Comparison of ENCODE assay signal across 15 cellular contexts in the genomic region with DNA sequence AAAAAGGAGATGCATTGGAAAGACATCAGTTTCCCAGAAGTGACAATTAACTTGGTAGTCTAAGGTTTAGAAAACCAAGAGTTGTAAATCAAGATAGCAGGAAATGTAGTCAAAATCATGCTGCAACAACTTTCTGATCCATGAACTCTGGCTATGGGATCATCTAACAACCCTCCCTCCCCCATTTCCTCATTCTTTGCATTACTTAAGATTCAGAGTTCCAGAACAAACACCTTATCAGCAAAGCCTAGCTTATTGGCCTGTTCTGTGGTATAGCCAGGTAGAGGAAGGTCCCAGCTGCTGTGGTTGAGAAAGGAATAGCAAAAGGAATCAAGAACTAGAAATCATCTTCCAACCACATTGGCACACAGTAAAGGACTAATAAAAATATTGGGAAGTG.
A peak's percentile ranks its signal among the peaks of the same experiment; 100 is the strongest.
DNase-seq lines count a peak whose midpoint lies in the region; ATAC-seq and TF ChIP-seq lines count a peak whose summit lies in the region.
"Had no signal": no experiment of that assay in that cellular context is flagged by ENCODE, and none has a peak within 500 bp of the region (broad histone marks: within the 10 kb centered on the region; RNA-seq: fewer than 3 reads in every experiment).

No MANE protein-coding gene starts in this region.

- TF ChIP-seq EP300 in Ishikawa (IDR thresholded peaks at IDR 0.05; ENCODE audit: borderline replicate concordance) = peak; percentile 39; the same call in 1 of the 2 replicates

- H3K23ac ChIP-seq in mesendoderm (ENCODE audit: low read length) = no peak overlapping the region

- no peak overlapping the region for H3K18ac ChIP-seq in mesendoderm (ENCODE audit: low read length)

- no peak overlapping the region for H2BK5ac ChIP-seq in mesendoderm (ENCODE audit: low read length)

- no peak overlapping the region for H2BK15ac ChIP-seq in mesendoderm (replicated peaks; ENCODE audit: low read depth)

- H4K5ac ChIP-seq in mesendoderm (ENCODE audit: low read length) = no peak overlapping the region

- H3K36me3 ChIP-seq in endodermal cell (ENCODE audit: control insufficient read depth, insufficient read depth, low read length) (no peaks in the 10 kb centered on the region), mesendoderm (ENCODE audit: control insufficient read depth, insufficient read depth, low read length) (no peaks in the 10 kb centered on the region)

- TF ChIP-seq CTCF in AG10803 (conservative IDR thresholded peaks at IDR 0.05; ENCODE audit: low read length) (no peak), endodermal cell (conservative IDR thresholded peaks at IDR 0.05) (peak; percentile 47)

- H3K4me1 Mint-ChIP-seq in endodermal cell = peaks cover 24% of the 10 kb centered on the region
- H3K4me1 Mint-ChIP-seq: memory B cell had no signal

- H3K4me3 ChIP-seq in AG10803 (ENCODE audit: low read length) = no peak overlapping the region
- H3K4me3 ChIP-seq in endodermal cell (ENCODE audit: low read length) = peak overlapping the region; percentile 47
- no peak overlapping the region for H3K4me3 ChIP-seq in mesendoderm (ENCODE audit: low read length)

- ATAC-seq in GM18870 (IDR thresholded peaks at IDR 0.05; ENCODE audit: unreplicated experiment) (no peak), GM18861 (IDR thresholded peaks at IDR 0.05; ENCODE audit: unreplicated experiment) (no peak), left lobe of liver (no peak)

- H3K9me3 ChIP-seq in endodermal cell (ENCODE audit: control insufficient read depth, low read length) = no peaks in the 10 kb centered on the region

- peaks cover 8% of the 10 kb centered on the region for H3K4me1 ChIP-seq in endodermal cell (ENCODE audit: control insufficient read depth, insufficient read depth, low read length)
- H3K4me1 ChIP-seq in mesendoderm (ENCODE audit: control insufficient read depth, low read depth, low read length) = peaks cover 3% of the 10 kb centered on the region
- H3K4me1 ChIP-seq: parathyroid adenoma had no signal

- no peaks in the 10 kb centered on the region for H3K79me2 ChIP-seq in mesendoderm (ENCODE audit: control insufficient read depth, insufficient read depth, low read length)
- H3K79me2 ChIP-seq: parathyroid adenoma had no signal

- DNase-seq in AG10803 (ENCODE audit: low read depth) = peak; percentile 26
- no peak for DNase-seq in endodermal cell
- DNase-seq in mesendoderm = peak; percentile 87
- DNase-seq in inferior parietal cortex (ENCODE audit: extremely low spot score) = no peak
- no peak for DNase-seq in left lobe of liver (ENCODE audit: low spot score)
- DNase-seq: activated gamma-delta T cell treated with Interleukin-2 at 50 U/mL for 16 hours; central memory CD4-positive, alpha-beta T cell; hippocampal formation; MM.1S; stimulated activated CD4-positive, alpha-beta T cell treated with anti-CD3 and anti-CD28 coated beads, Interleukin-12 subunit alpha, Interleukin-12 subunit beta, amount 100 ng/mL, for 4 hours had no signal

- no peak overlapping the region for H2AK5ac ChIP-seq in mesendoderm (ENCODE audit: low read length)

- no peaks in the 10 kb centered on the region for H3K27me3 Mint-ChIP-seq in endodermal cell (ENCODE audit: insufficient read depth)
- H3K27me3 Mint-ChIP-seq: memory B cell had no signal

- 0 out of 2 replicates have a peak, but pooled peaks have one; percentile 4 for TF ChIP-seq RAD21 in Ishikawa (IDR thresholded peaks at IDR 0.05; ENCODE audit: low read depth)

- no peaks in the 10 kb centered on the region for H3K27me3 ChIP-seq in endodermal cell (ENCODE audit: control insufficient read depth, insufficient read depth, low read length, poor library complexity, severe bottlenecking)
- no peaks in the 10 kb centered on the region for H3K27me3 ChIP-seq in mesendoderm (ENCODE audit: insufficient read depth, low read length, poor library complexity)

- no peak overlapping the region for H3K4me3 Mint-ChIP-seq in endodermal cell
- H3K4me3 Mint-ChIP-seq: memory B cell had no signal

- H3K27ac ChIP-seq in endodermal cell (ENCODE audit: low read depth, low read length) (no peak overlapping the region), mesendoderm (ENCODE audit: low read depth, low read length) (no peak overlapping the region)
- H3K27ac ChIP-seq: parathyroid adenoma had no signal

- H3K56ac ChIP-seq in mesendoderm (ENCODE audit: low read length) = no peak overlapping the region

- H3K4ac ChIP-seq in mesendoderm (ENCODE audit: low read depth, low read length) = no peak overlapping the region

- no peaks in the 10 kb centered on the region for H3K9me3 Mint-ChIP-seq in endodermal cell

- H3K27ac Mint-ChIP-seq in endodermal cell = peak overlapping the region; percentile 70
- H3K27ac Mint-ChIP-seq: memory B cell had no signal

- H4K8ac ChIP-seq in mesendoderm (ENCODE audit: low read depth, low read length) = no peak overlapping the region

- H2BK120ac ChIP-seq in mesendoderm (ENCODE audit: low read depth, low read length) = no peak overlapping the region

- H3K9ac ChIP-seq in endodermal cell (ENCODE audit: extremely low read depth, low read length, poor library complexity, severe bottlenecking) = no peak overlapping the region
- H3K9ac ChIP-seq in mesendoderm (ENCODE audit: low read length) = no peak overlapping the region
- H3K9ac ChIP-seq: parathyroid adenoma had no signal

- H3K4me2 ChIP-seq in mesendoderm (ENCODE audit: low read length) = no peak overlapping the region

- H3K79me1 ChIP-seq in mesendoderm (ENCODE audit: low read length) = no peaks in the 10 kb centered on the region

- H3K36me3 Mint-ChIP-seq in endodermal cell (ENCODE audit: low read depth) = no peaks in the 10 kb centered on the region
- H3K36me3 Mint-ChIP-seq: memory B cell had no signal

TF ChIP-seq in Ishikawa, 13 proteins besides CTCF, POLR2A, EP300 and RAD21:
- TF ChIP-seq, protein P1, sequence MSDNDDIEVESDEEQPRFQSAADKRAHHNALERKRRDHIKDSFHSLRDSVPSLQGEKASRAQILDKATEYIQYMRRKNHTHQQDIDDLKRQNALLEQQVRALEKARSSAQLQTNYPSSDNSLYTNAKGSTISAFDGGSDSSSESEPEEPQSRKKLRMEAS (IDR thresholded peaks at IDR 0.05) = peak; percentile 12; the same call in 1 of the 2 replicates
- TF ChIP-seq CEBPB (IDR thresholded peaks at IDR 0.05) = peak; percentile 49; the same call in 1 of the 2 replicates
- peak; percentile 87 for TF ChIP-seq TEAD4 (IDR thresholded peaks at IDR 0.05)
- no peak for TF ChIP-seq TCF12 (IDR thresholded peaks at IDR 0.05; ENCODE audit: low read depth)
- TF ChIP-seq NFIC (IDR thresholded peaks at IDR 0.05) = no peak

Comparison
In these comparisons a context has a peak if more than half of its experiments do, and no peak if none do; other contexts are left out.
1. DNase-seq: peak in AG10803 (single experiment) and mesendoderm (single experiment); none in endodermal cell (single experiment), inferior parietal cortex (single experiment) and left lobe of liver (single experiment).